ENCODE assay signal across 8 cellular contexts in genomic region chr3:170357920-170358854, GRCh38. TPM values are rescaled to one million over a fixed set of nuclear protein-coding genes. Genes with fewer than 3 reads are reported as not detected.
A peak's percentile ranks its signal among the peaks of the same experiment; 100 is the strongest.
DNase-seq lines count a peak whose midpoint lies in the region; ATAC-seq and TF ChIP-seq lines count a peak whose summit lies in the region.

No MANE protein-coding gene starts in this region.

- H3K36me3 ChIP-seq in KMS-11 (ENCODE audit: insufficient read depth) (no peaks in the 10 kb centered on the region), ascending aorta (peaks cover 4% of the 10 kb centered on the region in 2 donors)

- H3K4me1 ChIP-seq in KMS-11 (ENCODE audit: low read depth, poor library complexity, severe bottlenecking) (peaks cover 61% of the 10 kb centered on the region), ascending aorta (peaks cover 13 to 24% of the 10 kb centered on the region in 2 donors)

- no peaks in the 10 kb centered on the region for H3K27me3 ChIP-seq in KMS-11 (ENCODE audit: insufficient read depth, low read depth)
- H3K27me3 ChIP-seq in ascending aorta: no peaks in the 10 kb centered on the region

- peaks cover 5% of the 10 kb centered on the region for H3K36me3 Mint-ChIP-seq in T-helper 17 cell (ENCODE audit: low read depth)

- H2AFZ ChIP-seq in KMS-11 (ENCODE audit: low read depth): peak overlapping the region; percentile 48; the same call in 1 of the 2 replicates

- DNase-seq in COLO668 (lab: John Stamatoyannopoulos, UW; ENCODE audit: unreplicated experiment): peak; percentile 73
- DNase-seq in T-helper 17 cell: peak; percentile 72 to 78 (median 74)
- peak; percentile 52 to 93 for DNase-seq in ascending aorta (ENCODE audit: low spot score in 2 of 2)
- DNase-seq in hypothalamus (lab: John Stamatoyannopoulos, UW): peak; percentile 8 to 84 (median 55)
- peak; percentile 91 for DNase-seq in sciatic nerve (ENCODE audit: low spot score)

- H3K9me3 ChIP-seq in T-helper 17 cell (ENCODE audit: control insufficient read depth, low read length, poor library complexity, severe bottlenecking): no peaks in the 10 kb centered on the region
- no peaks in the 10 kb centered on the region for H3K9me3 ChIP-seq in ascending aorta

- H3K9ac ChIP-seq in KMS-11: peak overlapping the region; percentile 85

- peak overlapping the region; percentile 95 for H3K4me3 Mint-ChIP-seq in T-helper 17 cell

- no peaks in the 10 kb centered on the region for H3K27me3 Mint-ChIP-seq in T-helper 17 cell

- peak overlapping the region; percentile 94 for H3K27ac Mint-ChIP-seq in T-helper 17 cell

- peak; percentile 8 for ATAC-seq in GM21390 (IDR thresholded peaks at IDR 0.05; ENCODE audit: unreplicated experiment)
- ATAC-seq in T-helper 17 cell: peak; percentile 28
- ATAC-seq in sciatic nerve: peak; percentile 57
- no peak for ATAC-seq in GM18870 (IDR thresholded peaks at IDR 0.05; ENCODE audit: unreplicated experiment)

- H3K4me1 Mint-ChIP-seq in T-helper 17 cell: peaks cover 38% of the 10 kb centered on the region

- peak overlapping the region; percentile 69 for H3K4me3 ChIP-seq in KMS-11 (IDR thresholded peaks at IDR 0.05; ENCODE audit: insufficient read depth, low read depth, low read length)
- H3K4me3 ChIP-seq in ascending aorta: peak overlapping the region; percentile 91 to 98

- peak overlapping the region; percentile 52 for H3K4me2 ChIP-seq in KMS-11

- H3K27ac ChIP-seq in KMS-11 (peak overlapping the region; percentile 85), ascending aorta (peak overlapping the region; percentile 98 to 100)

- peak; percentile 70 for TF ChIP-seq CTCF in KMS-11 (conservative IDR thresholded peaks at IDR 0.05; ENCODE audit: low read depth, low read length)
- TF ChIP-seq CTCF in ascending aorta (IDR thresholded peaks at IDR 0.05): peak in 2 of 3 experiments; percentile 27 to 38

- H4K20me1 ChIP-seq in KMS-11 (ENCODE audit: insufficient read depth): no peaks in the 10 kb centered on the region

- intact Hi-C loops in ascending aorta (cut with DNase I) (loop anchor here (1.0 to 10.0 kb wide), 10 partner anchors 47 to 1033 kb away; partner anchors contain the start of genes MYNN, PHC3, PRKCI and RPL22L1), sciatic nerve (cut with DNase I) (no loop called here)

- H3K79me2 ChIP-seq in KMS-11 (ENCODE audit: insufficient read depth, low read depth): peaks cover 49% of the 10 kb centered on the region

RNA-seq across cellular contexts. Expression of gene SKIL, which starts 0.7 kb away (rescaled TPM):
- total RNA-seq in T-helper 17 cell (10 to 100 TPM; 49.4 to 59.8 TPM), ascending aorta (30.2 TPM), sciatic nerve (85.2 TPM)
